Comparison of ENCODE assay signal across 25 cellular contexts in genomic region chr7:69367785-69368184, GRCh38.
DNase-seq lines count a peak whose midpoint lies in the region; ATAC-seq, FAIRE-seq and TF ChIP-seq lines count a peak whose summit lies in the region.
"Had no signal": no experiment of that assay in that cellular context is flagged by ENCODE, and none has a peak within 500 bp of the region (broad histone marks: within the 10 kb centered on the region; RNA-seq: fewer than 3 reads in every experiment).

No MANE protein-coding gene starts in this region.

- H2AFZ ChIP-seq in smooth muscle cell (ENCODE audit: low read depth), result no peak overlapping the region

- H3K79me2 ChIP-seq in smooth muscle cell (ENCODE audit: low read depth), result no peaks in the 10 kb centered on the region

- H3K27ac ChIP-seq in foreskin keratinocyte, result peak overlapping the region; percentile 78
- peak overlapping the region; percentile 23 for H3K27ac ChIP-seq in smooth muscle cell (ENCODE audit: low read depth)
- H3K27ac ChIP-seq: 22Rv1, BLaER1, colonic mucosa, KMS-11, upper lobe of left lung, VCaP had no signal

- H3K27me3 ChIP-seq in foreskin keratinocyte, result no peaks in the 10 kb centered on the region
- peaks cover 4% of the 10 kb centered on the region for H3K27me3 ChIP-seq in smooth muscle cell (ENCODE audit: low read depth)
- H3K27me3 ChIP-seq: BLaER1, colonic mucosa, upper lobe of left lung had no signal

- H3K36me3 ChIP-seq in smooth muscle cell (ENCODE audit: low read depth), result no peaks in the 10 kb centered on the region
- H3K36me3 ChIP-seq: BLaER1, colonic mucosa, upper lobe of left lung had no signal

- H3K4me3 ChIP-seq in smooth muscle cell (no peak overlapping the region), lower leg skin (ENCODE audit: low read depth, poor library complexity, severe bottlenecking) (no peak overlapping the region)
- H3K4me3 ChIP-seq: BLaER1, colonic mucosa, upper lobe of left lung had no signal

- H3K9me3 ChIP-seq in smooth muscle cell (replicated peaks; ENCODE audit: low read depth), result no peaks in the 10 kb centered on the region
- H3K9me3 ChIP-seq: BLaER1, colonic mucosa, upper lobe of left lung had no signal

- DNase-seq in NCI-H2171 treated with DMSO at 0.1 percent for 48 hours (lab: John Stamatoyannopoulos, UW) (peak; percentile 10), NCI-H2171 (lab: John Stamatoyannopoulos, UW) (no peak), RCC 7860 (ENCODE audit: low spot score) (peak; percentile 85), foreskin keratinocyte (peak; percentile 34 to 80), smooth muscle cell (lab: John Stamatoyannopoulos, UW; ENCODE audit: unreplicated experiment) (no peak), NCI-H2081 treated with DMSO at 0.1 percent for 48 hours (lab: John Stamatoyannopoulos, UW) (no peak), lower leg skin (ENCODE audit: low spot score in 2 of 2) (no peak)
- DNase-seq: activated CD4-positive, alpha-beta T cell treated with anti-CD3 and anti-CD28 coated beads, Interleukin-2, amount 10 ng/mL, durations not matched to agents 24 days and 14 days; activated CD8-positive, alpha-beta memory T cell treated with anti-CD3 and anti-CD28 coated beads, Interleukin-2, amount 10 ng/mL, durations not matched to agents 7 days and 5 days; activated naive CD4-positive, alpha-beta T cell treated with anti-CD3 and anti-CD28 coated beads, Interleukin-2, amount 10 ng/mL, durations not matched to agents 7 days and 5 days; amniotic stem cell; colonic mucosa; DND-41; effector memory CD4-positive, alpha-beta T cell; NCI-H146; NCI-H69; occipital lobe; upper lobe of left lung had no signal

- no peaks in the 10 kb centered on the region for H4K20me1 ChIP-seq in smooth muscle cell (ENCODE audit: low read depth)
- H4K20me1 ChIP-seq: BLaER1 had no signal

- peak overlapping the region; percentile 4 for H3K4me2 ChIP-seq in smooth muscle cell
- H3K4me2 ChIP-seq: BLaER1, KMS-11 had no signal

- no peaks in the 10 kb centered on the region for H3K4me1 ChIP-seq in foreskin keratinocyte
- no peaks in the 10 kb centered on the region for H3K4me1 ChIP-seq in smooth muscle cell (ENCODE audit: low read depth)
- H3K4me1 ChIP-seq: colonic mucosa, upper lobe of left lung had no signal

- intact Hi-C loops in lower leg skin (cut with DNase I; ENCODE audit: low total_unique reads), result no loop called here

- WGBS in smooth muscle cell (ENCODE audit: low lambda C conversion rate), result 27% methylated on average over 8 of the region's 8 CpGs
- 48 to 51% methylated on average over 8 of the region's 8 CpGs for WGBS in lower leg skin, 2 donors

- peak; percentile 77 for FAIRE-seq in RCC 7860 (lab: Jason Lieb, UNC)
- FAIRE-seq: bronchial epithelial cell, GM19239 had no signal

- no peak overlapping the region for H3K9ac ChIP-seq in smooth muscle cell (ENCODE audit: low read depth)
- H3K9ac ChIP-seq: BLaER1, KMS-11 had no signal

- TF ChIP-seq CTCF in foreskin keratinocyte (conservative IDR thresholded peaks at IDR 0.05), result no peak
- no peak for TF ChIP-seq CTCF in smooth muscle cell (IDR thresholded peaks at IDR 0.05; ENCODE audit: borderline replicate concordance, insufficient read depth, poor library complexity, severe bottlenecking)
- TF ChIP-seq CTCF in lower leg skin (IDR thresholded peaks at IDR 0.05), result no peak

- no peak for TF ChIP-seq POLR2A in lower leg skin (IDR thresholded peaks at IDR 0.05)

- H3F3A ChIP-seq in smooth muscle cell (ENCODE audit: low read depth), result peaks cover 3% of the 10 kb centered on the region

- ATAC-seq in foreskin keratinocyte (peak; percentile 99), GM18520 (IDR thresholded peaks at IDR 0.05; ENCODE audit: unreplicated experiment) (no peak)
- ATAC-seq: activated CD8-positive, alpha-beta memory T cell treated with anti-CD3 and anti-CD28 coated beads, Interleukin-2, amount 10 ng/mL, durations not matched to agents 7 days and 5 days had no signal

Comparison
In these comparisons a context has a peak if more than half of its experiments do, and no peak if none do; other contexts are left out.
1. DNase-seq: peak in NCI-H2171 treated with DMSO at 0.1 percent for 48 hours (single experiment), RCC 7860 (single experiment) and foreskin keratinocyte (2 of 2); none in NCI-H2171 (single experiment), smooth muscle cell (single experiment), NCI-H2081 treated with DMSO at 0.1 percent for 48 hours (single experiment) and lower leg skin (0 of 2).